ENCODE assay signal across 10 cellular contexts in genomic region chr2:6909431-6910385, GRCh38. TPM values are rescaled to one million over a fixed set of nuclear protein-coding genes. Genes with fewer than 3 reads are reported as not detected.
DNase-seq lines count a peak whose midpoint lies in the region; ATAC-seq, FAIRE-seq and TF ChIP-seq lines count a peak whose summit lies in the region.
"Had no signal": no experiment of that assay in that cellular context is flagged by ENCODE, and none has a peak within 500 bp of the region (broad histone marks: within the 10 kb centered on the region; RNA-seq: fewer than 3 reads in every experiment).

No MANE protein-coding gene starts in this region.

- H3K27ac ChIP-seq in SU-DHL-6 (ENCODE audit: low read depth, low read length) (peak overlapping the region; percentile 55), kidney (ENCODE audit: low read depth in 2 of 2, low read length in 2 of 2) (no peak overlapping the region)
- H3K27ac ChIP-seq: C4-2B, SK-N-MC had no signal

- no peak for TF ChIP-seq CTCF in SU-DHL-6 (IDR thresholded peaks at IDR 0.05; ENCODE audit: insufficient read depth, low read length, poor library complexity, severe bottlenecking)
- no peak for TF ChIP-seq CTCF in kidney (IDR thresholded peaks at IDR 0.05; ENCODE audit: borderline replicate concordance, extremely low read depth, insufficient read depth)

- H3K36me3 Mint-ChIP-seq in activated T-cell treated with anti-CD3 and anti-CD28 coated beads, Interleukin-2, amount 50 U/mL, for 4 hours (ENCODE audit: insufficient read depth), result no peaks in the 10 kb centered on the region

- peak overlapping the region; percentile 55 for H3K4me2 ChIP-seq in SU-DHL-6 (ENCODE audit: low read depth, low read length, poor library complexity, severe bottlenecking)

- H3K9me2 ChIP-seq in SU-DHL-6 (replicated peaks; ENCODE audit: insufficient read depth, low read length), result no peaks in the 10 kb centered on the region

- H3K4me3 ChIP-seq in SU-DHL-6 (ENCODE audit: insufficient read depth, low read length, poor library complexity, severe bottlenecking) (peak overlapping the region; percentile 5), kidney (ENCODE audit: low read length in 2 of 2) (no peak overlapping the region)
- H3K4me3 ChIP-seq: SK-N-MC had no signal

- peaks cover 88% of the 10 kb centered on the region for H3K4me1 Mint-ChIP-seq in activated T-cell treated with anti-CD3 and anti-CD28 coated beads, Interleukin-2, amount 50 U/mL, for 4 hours (ENCODE audit: low read depth)

- DNase-seq in activated T-cell treated with anti-CD3 and anti-CD28 coated beads, Interleukin-2, amount 50 U/mL, for 4 hours, result no peak
- DNase-seq in activated T-cell treated with anti-CD3 and anti-CD28 coated beads for 4 hours, result no peak
- no peak for DNase-seq in stimulated activated naive CD8-positive, alpha-beta T cell treated with anti-CD3 and anti-CD28 coated beads, Interleukin-15, Interleukin-2, amounts not matched to agents 100 U/mL and 50 U/mL, for 24 hours
- DNase-seq in activated effector memory CD4-positive, alpha-beta T cell treated with Interleukin-2 at 50 U/mL for 16 hours, result no peak
- DNase-seq in kidney, result no peak
- no peak for DNase-seq in activated CD4-positive, alpha-beta T cell treated with anti-CD3 and anti-CD28 coated beads, Interleukin-2, amount 50 U/mL, for 1 hour

- H3K79me2 ChIP-seq in SU-DHL-6 (ENCODE audit: insufficient read depth, low read length), result no peaks in the 10 kb centered on the region

- no peaks in the 10 kb centered on the region for H3K4me1 ChIP-seq in kidney (ENCODE audit: control insufficient read depth in 1 of 2, insufficient read depth in 1 of 2, low read depth in 1 of 2, low read length in 2 of 2)

- peak overlapping the region; percentile 26; the same call in 1 of the 2 replicates for H3K9ac ChIP-seq in SU-DHL-6 (ENCODE audit: low read length)
- no peak overlapping the region for H3K9ac ChIP-seq in kidney (ENCODE audit: low read length in 2 of 2)

- H4K20me1 ChIP-seq in SU-DHL-6 (ENCODE audit: low read depth, low read length), result no peaks in the 10 kb centered on the region

- intact Hi-C loops in kidney (cut with DNase I), result no loop called here

- H3K27me3 ChIP-seq in SU-DHL-6 (ENCODE audit: low read length), result no peaks in the 10 kb centered on the region

- ATAC-seq in activated T-cell treated with anti-CD3 and anti-CD28 coated beads, Interleukin-2, amount 50 U/mL, for 4 hours, result peak; percentile 35 to 49
- peak; percentile 97 for ATAC-seq in HG03039 (IDR thresholded peaks at IDR 0.05; ENCODE audit: unreplicated experiment)
- ATAC-seq in stimulated activated naive CD8-positive, alpha-beta T cell treated with anti-CD3 and anti-CD28 coated beads, Interleukin-15, Interleukin-2, amounts not matched to agents 100 U/mL and 50 U/mL, for 24 hours, result peak; percentile 64

- H3F3A ChIP-seq in SU-DHL-6 (ENCODE audit: insufficient read depth), result 0 out of 2 replicates have a peak, but pooled peaks cover 5% of the 10 kb centered on the region

- H3K9me3 ChIP-seq in SU-DHL-6 (ENCODE audit: insufficient read depth, low read length) (no peaks in the 10 kb centered on the region), kidney (ENCODE audit: control insufficient read depth in 1 of 2, low read length in 2 of 2) (no peaks in the 10 kb centered on the region)

- H3K36me3 ChIP-seq in SU-DHL-6 (ENCODE audit: low read length) (no peaks in the 10 kb centered on the region), kidney (ENCODE audit: control insufficient read depth in 1 of 2, insufficient read depth in 2 of 2, low read length in 2 of 2) (no peaks in the 10 kb centered on the region)

- H3K27me3 Mint-ChIP-seq in activated T-cell treated with anti-CD3 and anti-CD28 coated beads, Interleukin-2, amount 50 U/mL, for 4 hours (ENCODE audit: low read depth), result no peaks in the 10 kb centered on the region

- H3K4me3 Mint-ChIP-seq in activated T-cell treated with anti-CD3 and anti-CD28 coated beads, Interleukin-2, amount 50 U/mL, for 4 hours, result peak overlapping the region; percentile 69

- no peak for FAIRE-seq in kidney (lab: Jason Lieb, UNC)

- no peaks in the 10 kb centered on the region for H3K9me3 Mint-ChIP-seq in activated T-cell treated with anti-CD3 and anti-CD28 coated beads, Interleukin-2, amount 50 U/mL, for 4 hours

- peak overlapping the region; percentile 36 for H2AFZ ChIP-seq in SU-DHL-6 (ENCODE audit: low read depth, low read length, severe bottlenecking)

RNA-seq across cellular contexts. Expression of gene RNF144A, which starts 7.5 kb away (rescaled TPM):
- 10 to 100 TPM; 13.7 to 25.6 (median 18.9) TPM for total RNA-seq in activated T-cell treated with anti-CD3 and anti-CD28 coated beads, Interleukin-2, amount 50 U/mL, for 4 hours
- 12.3 TPM for total RNA-seq in kidney
- polyA plus RNA-seq in kidney (ENCODE audit: insufficient read depth, low read depth, low replicate concordance), result 4.2 TPM

RNA-seq across cellular contexts. Expression of gene RSAD2, which starts 32.1 kb away (rescaled TPM):
- 1 to 10 TPM; 2.8 to 4.3 (median 3.3) TPM for total RNA-seq in activated T-cell treated with anti-CD3 and anti-CD28 coated beads, Interleukin-2, amount 50 U/mL, for 4 hours
- total RNA-seq in kidney, result 4.5 TPM
- 4.3 TPM for polyA plus RNA-seq in kidney (ENCODE audit: insufficient read depth, low read depth, low replicate concordance)

RNA-seq across cellular contexts. Expression of gene CMPK2, which starts 44.0 kb away (rescaled TPM):
- 1 to 10 TPM; 2.5 to 4.2 (median 3.2) TPM for total RNA-seq in activated T-cell treated with anti-CD3 and anti-CD28 coated beads, Interleukin-2, amount 50 U/mL, for 4 hours
- total RNA-seq in kidney, result 4.5 TPM
- polyA plus RNA-seq in kidney (ENCODE audit: insufficient read depth, low read depth, low replicate concordance), result 2.8 TPM

Comparison
In these comparisons a context has a peak if more than half of its experiments do, and no peak if none do; other contexts are left out.
1. ATAC-seq: peak in every context shown above with its lines; median percentile 97 in HG03039; 64 in stimulated activated naive CD8-positive, alpha-beta T cell treated with anti-CD3 and anti-CD28 coated beads, Interleukin-15, Interleukin-2, amounts not matched to agents 100 U/mL and 50 U/mL, for 24 hours; 42 in activated T-cell treated with anti-CD3 and anti-CD28 coated beads, Interleukin-2, amount 50 U/mL, for 4 hours.